33 cellular contexts compared by ENCODE assay signal in genomic region chr1:154799188-154799587, GRCh38.
"Had no signal": no experiment of that assay in that cellular context is flagged by ENCODE, and none has a peak within 500 bp of the region (broad histone marks: within the 10 kb centered on the region; RNA-seq: fewer than 3 reads in every experiment).

No MANE protein-coding gene starts in this region.

- DNase-seq: Karpas-422, Kasumi-1, MG63, MM.1S, NCI-H1048, NCI-H1092, NCI-H1092 treated with DMSO at 0.1 percent for 48 hours, NCI-H1105, NCI-H1105 treated with DMSO at 0.1 percent for 48 hours, NCI-H1417, NCI-H1417 treated with DMSO at 0.1 percent for 48 hours, NCI-H1436, NCI-H1436 treated with DMSO at 0.1 percent for 48 hours, NCI-H146, NCI-H1694, NCI-H1694 treated with DMSO at 0.1 percent for 48 hours, NCI-H187, NCI-H187 treated with DMSO at 0.1 percent for 48 hours, NCI-H1930, NCI-H2029, NCI-H2029 treated with DMSO at 0.1 percent for 48 hours, NCI-H2081, NCI-H2081 treated with DMSO at 0.1 percent for 48 hours, NCI-H2107, NCI-H2171, NCI-H2171 treated with DMSO at 0.1 percent for 48 hours, NCI-H2227 treated with DMSO at 0.1 percent for 48 hours, NCI-H226, NCI-H345, NCI-H446, NCI-H446 treated with DMSO at 0.1 percent for 48 hours, NCI-H510A had no signal

- H3K9me3 ChIP-seq: MG63 had no signal

- H3K4me3 ChIP-seq: MG63 had no signal

- H3K27ac ChIP-seq: KMS-11 had no signal
